19 cellular contexts compared by ENCODE assay signal in the genomic region with DNA sequence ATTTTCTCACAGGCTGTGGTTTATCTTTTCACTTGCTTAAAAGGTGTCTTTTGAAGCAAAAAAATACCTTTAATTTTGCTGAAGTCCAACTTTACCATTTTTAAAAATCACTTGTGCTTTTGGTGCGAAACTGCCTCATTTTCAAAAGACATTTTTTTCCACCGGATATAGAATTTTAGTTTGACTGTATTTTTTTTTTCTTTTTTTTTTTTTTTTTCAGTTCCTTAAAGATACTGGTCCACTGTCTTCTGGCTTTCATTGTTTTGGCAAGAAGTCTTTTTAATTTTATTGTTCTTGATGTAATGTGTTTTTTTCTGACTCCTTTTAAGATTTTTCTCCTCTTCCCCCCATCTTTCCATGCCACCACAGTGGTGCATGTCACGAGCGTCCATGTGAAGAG.
DNase-seq lines count a peak whose midpoint lies in the region; ATAC-seq and TF ChIP-seq lines count a peak whose summit lies in the region.
"Had no signal": no experiment of that assay in that cellular context is flagged by ENCODE, and none has a peak within 500 bp of the region (broad histone marks: within the 10 kb centered on the region; RNA-seq: fewer than 3 reads in every experiment).

No MANE protein-coding gene starts in this region.

- peaks cover 100% of the 10 kb centered on the region for H3K79me2 ChIP-seq in SK-N-SH (ENCODE audit: insufficient read depth)

- no peaks in the 10 kb centered on the region for H3K27me3 Mint-ChIP-seq in activated T-helper 17 cell treated with anti-CD3 and anti-CD28 coated beads, Interleukin-2, amount 50 U/mL, for 72 hours
- H3K27me3 Mint-ChIP-seq in naive thymus-derived CD4-positive, alpha-beta T cell = no peaks in the 10 kb centered on the region

- intact Hi-C loops in naive thymus-derived CD4-positive, alpha-beta T cell (cut with micrococcal nuclease) = loop anchor here in 1 of 2 donors (1.0 kb wide), 1 partner anchor 8 kb away; no protein-coding TSS in a partner anchor

- no peak overlapping the region for H2AFZ ChIP-seq in SK-N-SH (ENCODE audit: low read depth)

- H3K4me3 Mint-ChIP-seq in activated T-helper 17 cell treated with anti-CD3 and anti-CD28 coated beads, Interleukin-2, amount 50 U/mL, for 72 hours = peak overlapping the region; percentile 77
- peak overlapping the region; percentile 57 to 87 (median 79) for H3K4me3 Mint-ChIP-seq in naive thymus-derived CD4-positive, alpha-beta T cell

- H3K27me3 ChIP-seq in SK-N-SH (ENCODE audit: insufficient read depth) = no peaks in the 10 kb centered on the region
- H3K27me3 ChIP-seq in naive thymus-derived CD4-positive, alpha-beta T cell (ENCODE audit: control insufficient read depth in 2 of 2, insufficient read depth in 2 of 2, low read length in 2 of 2) = no peaks in the 10 kb centered on the region
- H3K27me3 ChIP-seq: breast epithelium, heart left ventricle, right lobe of liver had no signal

- H4K20me1 ChIP-seq in SK-N-SH (ENCODE audit: insufficient read depth) = peaks cover 58% of the 10 kb centered on the region

- no peaks in the 10 kb centered on the region for H3K36me3 Mint-ChIP-seq in activated T-helper 17 cell treated with anti-CD3 and anti-CD28 coated beads, Interleukin-2, amount 50 U/mL, for 72 hours (ENCODE audit: low read depth)
- no peaks in the 10 kb centered on the region for H3K36me3 Mint-ChIP-seq in naive thymus-derived CD4-positive, alpha-beta T cell

- H3K9me3 Mint-ChIP-seq in activated T-helper 17 cell treated with anti-CD3 and anti-CD28 coated beads, Interleukin-2, amount 50 U/mL, for 72 hours = no peaks in the 10 kb centered on the region
- H3K9me3 Mint-ChIP-seq in naive thymus-derived CD4-positive, alpha-beta T cell = peaks cover 0 to 2% (median 0%) of the 10 kb centered on the region in 11 donors

- POLR2A ChIA-PET in SK-N-SH (lab: Yijun Ruan, JAX) = no interaction called here
- POLR2A ChIA-PET in naive thymus-derived CD4-positive, alpha-beta T cell (lab: Charles Lee) = no interaction called here
- POLR2A ChIA-PET in HEK293T (lab: Yijun Ruan, JAX) = no interaction called here

- no peaks in the 10 kb centered on the region for H3K9me2 ChIP-seq in SK-N-SH

- peak overlapping the region; percentile 72 for H3K4me2 ChIP-seq in SK-N-SH

- CTCF ChIA-PET in SK-N-SH (lab: Yijun Ruan, JAX) = no interaction called here
- CTCF ChIA-PET in naive thymus-derived CD4-positive, alpha-beta T cell (lab: Charles Lee) = no interaction called here
- CTCF ChIA-PET in HEK293T (lab: Yijun Ruan, JAX) = no interaction called here

- no peak for ATAC-seq in SK-N-SH treated with all-trans-retinoic acid at 6 μM for 48 hours
- ATAC-seq in activated T-helper 17 cell treated with anti-CD3 and anti-CD28 coated beads, Interleukin-2, amount 50 U/mL, for 72 hours (replicated peaks) = no peak
- ATAC-seq in naive thymus-derived CD4-positive, alpha-beta T cell = no peak

- peaks cover 0 to 5% of the 10 kb centered on the region in 2 experiments for H3K36me3 ChIP-seq in SK-N-SH (replicated peaks in 1 of 2; ENCODE audit: control insufficient read depth in 1 of 2, insufficient read depth in 2 of 2, low read length in 1 of 2)
- no peaks in the 10 kb centered on the region for H3K36me3 ChIP-seq in naive thymus-derived CD4-positive, alpha-beta T cell (ENCODE audit: control insufficient read depth in 2 of 3, insufficient read depth in 3 of 3, low read length in 3 of 3)
- H3K36me3 ChIP-seq: breast epithelium, heart left ventricle, right lobe of liver had no signal

- no peak overlapping the region for H3K27ac ChIP-seq in SK-N-SH (ENCODE audit: low read depth in 2 of 2, low read length in 1 of 2)
- H3K27ac ChIP-seq in naive thymus-derived CD4-positive, alpha-beta T cell (ENCODE audit: low read depth, low read length) = no peak overlapping the region
- H3K27ac ChIP-seq: 22Rv1, heart left ventricle, right lobe of liver had no signal

- 97% methylated on average over 4 of the region's 4 CpGs for WGBS in SK-N-SH (ENCODE audit: low lambda C conversion rate)

- H3K9me3 ChIP-seq in SK-N-SH = no peaks in the 10 kb centered on the region
- no peaks in the 10 kb centered on the region for H3K9me3 ChIP-seq in naive thymus-derived CD4-positive, alpha-beta T cell (ENCODE audit: control insufficient read depth in 2 of 3, low read length in 3 of 3)
- H3K9me3 ChIP-seq: breast epithelium, heart left ventricle, right lobe of liver had no signal

- TF ChIP-seq CTCF in SK-N-SH (IDR thresholded peaks at IDR 0.05) = no peak
- TF ChIP-seq CTCF in GM12865 (IDR thresholded peaks at IDR 0.05; ENCODE audit: insufficient read depth, low read depth, low read length, missing control alignments) = no peak

- H3F3A ChIP-seq in SK-N-SH (replicated peaks; ENCODE audit: insufficient read depth) = peaks cover 14% of the 10 kb centered on the region

- H3K4me1 ChIP-seq in SK-N-SH (ENCODE audit: control insufficient read depth in 1 of 2, insufficient read depth in 2 of 2, low read depth in 1 of 2, low read length in 1 of 2) = peaks cover 0 to 25% of the 10 kb centered on the region in 2 experiments; a peak in 3 of 4 replicates
- peaks cover 0 to 32% of the 10 kb centered on the region in 2 donors for H3K4me1 ChIP-seq in naive thymus-derived CD4-positive, alpha-beta T cell (ENCODE audit: control insufficient read depth in 2 of 2, insufficient read depth in 2 of 2, low read length in 2 of 2)
- H3K4me1 ChIP-seq: breast epithelium had no signal

- peak overlapping the region; percentile 72 for H3K27ac Mint-ChIP-seq in activated T-helper 17 cell treated with anti-CD3 and anti-CD28 coated beads, Interleukin-2, amount 50 U/mL, for 72 hours
- H3K27ac Mint-ChIP-seq in naive thymus-derived CD4-positive, alpha-beta T cell = peak overlapping the region in 8 of 9 donors; percentile 3 to 90 (median 48)

- DNase-seq in SK-N-SH (no peak), GM12865 (ENCODE audit: low read depth) (no peak), HEK293T (ENCODE audit: extremely low spot score) (no peak), SHP77 treated with DMSO at 0.1 percent for 48 hours (lab: John Stamatoyannopoulos, UW) (no peak), anterior cingulate cortex (lab: John Stamatoyannopoulos, UW) (no peak)
- no peak for DNase-seq in naive thymus-derived CD4-positive, alpha-beta T cell
- DNase-seq: activated effector memory CD4-positive, alpha-beta T cell treated with Interleukin-2 at 50 U/mL for 16 hours; EL; heart left ventricle; kidney; NCI-H2227 treated with DMSO at 0.1 percent for 48 hours; NK-92 treated with Interleukin-12 subunit alpha and Interleukin-12 subunit beta, amount 100 ng/mL, for 24 hours; occipital lobe; right lobe of liver; stimulated activated CD4-positive, alpha-beta T cell treated with anti-CD3 and anti-CD28 coated beads, Interleukin-1b, Interleukin-23, amount 100 ng/mL, for 48 hours had no signal

- H3K4me3 ChIP-seq in SK-N-SH (ENCODE audit: low read depth in 2 of 2, low read length in 1 of 2) = no peak overlapping the region
- H3K4me3 ChIP-seq in GM12865 (ENCODE audit: low read depth, low read length) = peak overlapping the region; percentile 67
- H3K4me3 ChIP-seq in naive thymus-derived CD4-positive, alpha-beta T cell (ENCODE audit: low read length) = no peak overlapping the region

- TF ChIP-seq EP300 in SK-N-SH (IDR thresholded peaks at IDR 0.05; ENCODE audit: borderline replicate concordance in 1 of 2, low read depth in 1 of 2, low read length in 1 of 2) = no peak

- H3K4me1 Mint-ChIP-seq in activated T-helper 17 cell treated with anti-CD3 and anti-CD28 coated beads, Interleukin-2, amount 50 U/mL, for 72 hours = peaks cover 43% of the 10 kb centered on the region
- H3K4me1 Mint-ChIP-seq in naive thymus-derived CD4-positive, alpha-beta T cell = peaks cover 44 to 98% (median 94%) of the 10 kb centered on the region in 7 donors

- peak overlapping the region; percentile 63; the same call in 1 of the 2 replicates for H3K9ac ChIP-seq in SK-N-SH

- no peak for TF ChIP-seq RAD21 in SK-N-SH (IDR thresholded peaks at IDR 0.05; ENCODE audit: low read length)

TF ChIP-seq in SK-N-SH, 30 proteins besides CTCF, POLR2A, EP300 and RAD21 (continues in another document):
- TF ChIP-seq RXRA (IDR thresholded peaks at IDR 0.05; ENCODE audit: borderline replicate concordance, low read depth) (no peak), YY1 (IDR thresholded peaks at IDR 0.05; ENCODE audit: low read depth) (no peak)
- TF ChIP-seq, protein P1, sequence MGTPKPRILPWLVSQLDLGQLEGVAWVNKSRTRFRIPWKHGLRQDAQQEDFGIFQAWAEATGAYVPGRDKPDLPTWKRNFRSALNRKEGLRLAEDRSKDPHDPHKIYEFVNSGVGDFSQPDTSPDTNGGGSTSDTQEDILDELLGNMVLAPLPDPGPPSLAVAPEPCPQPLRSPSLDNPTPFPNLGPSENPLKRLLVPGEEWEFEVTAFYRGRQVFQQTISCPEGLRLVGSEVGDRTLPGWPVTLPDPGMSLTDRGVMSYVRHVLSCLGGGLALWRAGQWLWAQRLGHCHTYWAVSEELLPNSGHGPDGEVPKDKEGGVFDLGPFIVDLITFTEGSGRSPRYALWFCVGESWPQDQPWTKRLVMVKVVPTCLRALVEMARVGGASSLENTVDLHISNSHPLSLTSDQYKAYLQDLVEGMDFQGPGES (IDR thresholded peaks at IDR 0.05; ENCODE audit: low read depth, low read length) = no peak

TF ChIP-seq in SK-N-SH treated with all-trans-retinoic acid at 6 μM for 48 hours, 23 proteins besides CTCF, POLR2A, EP300 and RAD21 (continues in another document):
- TF ChIP-seq ISL1 (CRISPR knock-in tag; IDR thresholded peaks at IDR 0.05) = no peak
- no peak for TF ChIP-seq OSR1 (CRISPR knock-in tag; IDR thresholded peaks at IDR 0.05)
- TF ChIP-seq BACH2 (CRISPR knock-in tag; IDR thresholded peaks at IDR 0.05; ENCODE audit: borderline replicate concordance) = no peak

TF ChIP-seq in HEK293T, 16 proteins besides CTCF, POLR2A, EP300 and RAD21:
- TF ChIP-seq LEF1 (IDR thresholded peaks at IDR 0.05; ENCODE audit: borderline replicate concordance) (no peak), CTBP1 (IDR thresholded peaks at IDR 0.05; ENCODE audit: borderline replicate concordance) (no peak), SP1 (IDR thresholded peaks at IDR 0.05) (no peak), SUZ12 (IDR thresholded peaks at IDR 0.05) (no peak), L3MBTL2 (conservative IDR thresholded peaks at IDR 0.05) (no peak), FOXA1 (IDR thresholded peaks at IDR 0.05) (no peak)
